In the genomic region with DNA sequence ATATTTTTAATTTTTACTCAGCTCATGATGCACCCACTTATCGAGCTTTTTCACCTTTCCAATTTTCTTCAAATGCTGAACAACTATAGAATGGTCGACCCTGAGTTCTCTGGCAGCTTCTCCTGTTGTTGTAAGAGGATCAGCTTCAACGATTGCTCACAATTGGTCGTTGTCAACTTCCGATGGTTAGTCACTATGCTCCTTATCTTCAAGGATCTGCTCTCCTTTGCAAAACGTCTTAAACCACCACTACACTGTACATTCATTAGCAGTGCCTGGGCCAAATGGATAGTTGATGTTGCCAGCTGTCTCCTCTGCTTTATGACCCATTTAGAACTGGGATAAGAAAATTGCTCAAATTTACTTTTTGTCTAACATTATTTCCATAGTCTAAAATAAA, we compare ENCODE assay signal across 28 cellular contexts.
"Had no signal": no experiment of that assay in that cellular context is flagged by ENCODE, and none has a peak within 500 bp of the region (broad histone marks: within the 10 kb centered on the region; RNA-seq: fewer than 3 reads in every experiment).

No MANE protein-coding gene starts in this region.

- H3K4me3 ChIP-seq: esophagus squamous epithelium, heart right ventricle, left lung, mucosa of descending colon, prostate gland, right atrium auricular region, smooth muscle cell, suprapubic skin, transverse colon, upper lobe of right lung, uterus had no signal

- DNase-seq: effector CD8-positive, alpha-beta T cell; endodermal cell; erythroblast; esophagus squamous epithelium; foreskin melanocyte; glutamatergic neuron; heart right ventricle; hippocampal formation; left cardiac atrium; left lung; mesenchymal stem cell; mucosa of descending colon; naive B cell; stimulated activated CD4-positive, alpha-beta T cell treated with anti-CD3 and anti-CD28 coated beads, Interleukin-12 subunit alpha, Interleukin-12 subunit beta, amount 100 ng/mL, for 4 hours; stimulated activated CD4-positive, alpha-beta T cell treated with anti-CD3 and anti-CD28 coated beads, Interleukin-1b, Interleukin-23, amount 100 ng/mL, for 48 hours; stimulated activated CD4-positive, alpha-beta T cell treated with anti-CD3 and anti-CD28 coated beads, Interleukin-4, amount 100 ng/mL, for 1 hour; stimulated activated CD8-positive, alpha-beta memory T cell treated with anti-CD3 and anti-CD28 coated beads, Interleukin-4, amount 100 ng/mL, for 48 hours; stimulated activated naive CD4-positive, alpha-beta T cell; stimulated activated naive CD8-positive, alpha-beta T cell treated with anti-CD3 and anti-CD28 coated beads, Interleukin-15, amount 100 ng/mL, for 72 hours; transverse colon; upper lobe of right lung; uterus had no signal

- ATAC-seq: heart right ventricle; left cardiac atrium; left lung; mucosa of descending colon; natural killer cell treated with Interleukin-12 subunit alpha and Interleukin-12 subunit beta and Interleukin-15 and Interleukin-18, amount 100 ng/mL, for 72 hours; sciatic nerve; stimulated activated naive CD8-positive, alpha-beta T cell treated with anti-CD3 and anti-CD28 coated beads, Interleukin-15, amount 100 ng/mL, for 72 hours; upper lobe of right lung had no signal
